1 cellular context compared by ENCODE assay signal in the genomic region with DNA sequence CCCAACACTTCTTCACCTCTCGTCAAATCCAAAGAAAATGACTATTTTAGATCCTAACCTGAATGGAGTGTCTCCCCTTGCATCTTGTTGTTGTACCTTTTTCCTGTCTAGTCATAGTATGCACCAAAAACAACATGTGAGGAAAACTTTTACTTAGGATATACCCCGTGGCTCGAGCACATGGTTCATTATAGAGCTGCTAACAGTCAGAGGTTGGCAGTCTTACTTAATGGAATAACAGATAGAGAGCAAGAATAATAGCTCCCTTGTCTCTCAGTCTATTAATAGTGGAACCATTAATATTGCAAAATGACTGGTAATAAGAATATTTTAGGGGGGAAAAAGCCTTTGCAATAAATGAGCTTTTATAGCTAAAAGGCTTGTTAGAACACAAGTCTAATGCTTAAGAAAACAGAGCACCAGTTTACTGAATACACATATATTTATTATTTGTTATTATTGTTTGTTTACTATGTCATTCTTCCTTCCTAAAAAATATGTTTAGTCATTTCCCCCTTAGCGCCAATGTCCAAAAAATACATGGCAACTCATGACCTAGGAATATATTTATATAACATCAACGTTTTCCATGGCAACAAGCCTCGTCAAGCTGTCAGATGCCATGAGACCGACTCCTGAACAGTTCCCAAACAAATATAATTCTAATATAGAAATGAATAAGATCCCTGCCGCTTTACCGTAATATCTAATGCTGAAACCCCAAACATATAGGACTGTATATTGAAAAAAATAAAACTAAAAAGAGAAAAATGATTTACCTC.
TF ChIP-seq lines count a peak whose summit lies in the region.

No MANE protein-coding gene starts in this region.

TF ChIP-seq in H1, 55 proteins besides CTCF, POLR2A, EP300 and RAD21 (continued from another document):
- TF ChIP-seq SP1 (IDR thresholded peaks at IDR 0.05; ENCODE audit: low read depth, low read length), result no peak
- TF ChIP-seq SRF (IDR thresholded peaks at IDR 0.05; ENCODE audit: low read depth, low read length), result no peak
- no peak for TF ChIP-seq CEBPB (IDR thresholded peaks at IDR 0.05; ENCODE audit: low read depth, low read length)
TF ChIP-seq in H1: peak in this region for 0.
